Comparison of ENCODE assay signal across 11 cellular contexts in the genomic region with DNA sequence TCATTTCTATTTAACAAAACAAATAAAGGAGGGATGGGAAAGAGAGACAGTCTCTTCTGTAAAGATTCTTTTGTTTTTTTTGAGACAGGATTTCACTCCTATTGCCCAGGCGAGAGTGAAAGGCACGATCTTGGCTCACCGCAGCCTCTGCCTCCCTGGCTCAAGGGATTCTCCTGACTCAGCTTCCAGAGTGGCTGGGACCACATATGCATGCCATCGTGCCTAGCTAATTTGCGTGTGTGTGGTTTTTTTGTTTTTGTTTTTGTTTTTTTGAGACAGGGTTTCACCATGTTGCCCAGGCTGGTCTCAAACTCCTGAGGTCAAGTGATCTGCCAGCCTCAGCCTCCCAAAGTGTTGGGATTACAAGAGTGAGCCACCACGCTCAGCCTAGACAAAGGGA. TPM values are rescaled to one million over a fixed set of nuclear protein-coding genes. Genes with fewer than 3 reads are reported as not detected.
DNase-seq lines count a peak whose midpoint lies in the region; ATAC-seq, FAIRE-seq and TF ChIP-seq lines count a peak whose summit lies in the region.
"Had no signal": no experiment of that assay in that cellular context is flagged by ENCODE, and none has a peak within 500 bp of the region (broad histone marks: within the 10 kb centered on the region; RNA-seq: fewer than 3 reads in every experiment).

No MANE protein-coding gene starts in this region.

- intact Hi-C loops in CD14-positive monocyte (cut with micrococcal nuclease) = no loop called here
- intact Hi-C loops in activated naive CD4-positive, alpha-beta T cell treated with anti-CD3 and anti-CD28 coated beads for 36 hours (cut with micrococcal nuclease) = no loop called here

- no peak for TF ChIP-seq POLR2A in gastroesophageal sphincter (IDR thresholded peaks at IDR 0.05)

- 45 to 49% methylated on average over 5 to 6 of the region's 6 CpGs for WGBS in gastroesophageal sphincter (ENCODE audit: low coverage in 1 of 2), 2 donors

- no peaks in the 10 kb centered on the region for H3K27me3 ChIP-seq in gastroesophageal sphincter

- H3K36me3 Mint-ChIP-seq in CD14-positive monocyte = no peaks in the 10 kb centered on the region
- H3K36me3 Mint-ChIP-seq in activated naive CD4-positive, alpha-beta T cell treated with anti-CD3 and anti-CD28 coated beads for 36 hours (ENCODE audit: low read depth) = no peaks in the 10 kb centered on the region

- peaks cover 43% of the 10 kb centered on the region for H3K4me1 Mint-ChIP-seq in CD14-positive monocyte
- peaks cover 50% of the 10 kb centered on the region for H3K4me1 Mint-ChIP-seq in activated naive CD4-positive, alpha-beta T cell treated with anti-CD3 and anti-CD28 coated beads for 36 hours (ENCODE audit: low read depth)

- TF ChIP-seq CTCF in CD14-positive monocyte (IDR thresholded peaks at IDR 0.05) (no peak), cardiac fibroblast (IDR thresholded peaks at IDR 0.05; ENCODE audit: low read depth, low read length) (no peak), gastroesophageal sphincter (IDR thresholded peaks at IDR 0.05) (no peak)

- FAIRE-seq in GM19239 (lab: Jason Lieb, UNC) = no peak
- FAIRE-seq: endothelial cell of umbilical vein had no signal

- no peak overlapping the region for H3K4me3 Mint-ChIP-seq in CD14-positive monocyte
- H3K4me3 Mint-ChIP-seq in activated naive CD4-positive, alpha-beta T cell treated with anti-CD3 and anti-CD28 coated beads for 36 hours = no peak overlapping the region
- H3K4me3 Mint-ChIP-seq: activated CD8-positive, alpha-beta memory T cell treated with anti-CD3 and anti-CD28 coated beads, Interleukin-2, amount 10 ng/mL, durations not matched to agents 7 days and 5 days had no signal

- ATAC-seq in HG03135 (IDR thresholded peaks at IDR 0.05; ENCODE audit: unreplicated experiment) (peak; percentile 4), gastroesophageal sphincter (no peak)

- H3K36me3 ChIP-seq in gastroesophageal sphincter = no peaks in the 10 kb centered on the region

- no peaks in the 10 kb centered on the region for H3K27me3 Mint-ChIP-seq in CD14-positive monocyte (ENCODE audit: low read depth in 3 of 3)
- no peaks in the 10 kb centered on the region for H3K27me3 Mint-ChIP-seq in activated naive CD4-positive, alpha-beta T cell treated with anti-CD3 and anti-CD28 coated beads for 36 hours (ENCODE audit: low read depth)
- H3K27me3 Mint-ChIP-seq: activated CD8-positive, alpha-beta memory T cell treated with anti-CD3 and anti-CD28 coated beads, Interleukin-2, amount 10 ng/mL, durations not matched to agents 7 days and 5 days; naive thymus-derived CD4-positive, alpha-beta T cell had no signal

- H3K27ac ChIP-seq in gastroesophageal sphincter = no peak overlapping the region

- TF ChIP-seq EP300 in gastroesophageal sphincter (IDR thresholded peaks at IDR 0.05) = no peak

- H3K9me3 ChIP-seq in gastroesophageal sphincter = no peaks in the 10 kb centered on the region

- H3K27ac Mint-ChIP-seq in CD14-positive monocyte = peak overlapping the region in 4 of 7 donors; percentile 63 to 82 (median 64)
- H3K27ac Mint-ChIP-seq in activated naive CD4-positive, alpha-beta T cell treated with anti-CD3 and anti-CD28 coated beads for 36 hours = no peak overlapping the region
- H3K27ac Mint-ChIP-seq: activated CD8-positive, alpha-beta memory T cell treated with anti-CD3 and anti-CD28 coated beads, Interleukin-2, amount 10 ng/mL, durations not matched to agents 7 days and 5 days had no signal

- H3K4me3 ChIP-seq in cardiac fibroblast (replicated peaks in 1 of 2; ENCODE audit: low read depth in 2 of 2, low read length in 2 of 2) (peak overlapping the region in 1 of 2 donors; percentile 11), gastroesophageal sphincter (no peak overlapping the region)

- peaks cover 0 to 1% (median 0%) of the 10 kb centered on the region in 7 donors for H3K9me3 Mint-ChIP-seq in CD14-positive monocyte
- no peaks in the 10 kb centered on the region for H3K9me3 Mint-ChIP-seq in activated naive CD4-positive, alpha-beta T cell treated with anti-CD3 and anti-CD28 coated beads for 36 hours

- CTCF ChIA-PET in activated naive CD4-positive, alpha-beta T cell treated with anti-CD3 and anti-CD28 coated beads for 36 hours (lab: Charles Lee) = interaction anchor here (2.2 kb wide), 1 partner anchor 24 kb away, joined by 8 read pairs; the partner anchor contains the start of gene STAG1

- DNase-seq in CD14-positive monocyte (ENCODE audit: low spot score) = no peak
- peak; percentile 71 to 91 for DNase-seq in cardiac fibroblast (ENCODE audit: low read depth in 2 of 2)
- peak; percentile 58 for DNase-seq in medulla oblongata (ENCODE audit: extremely low spot score)
- DNase-seq in GM19239 (ENCODE audit: insufficient read length, low spot score) = no peak
- no peak for DNase-seq in activated naive CD4-positive, alpha-beta T cell treated with anti-CD3 and anti-CD28 coated beads for 36 hours
- DNase-seq in Kasumi-1 (lab: John Stamatoyannopoulos, UW) = no peak
- DNase-seq: activated CD8-positive, alpha-beta memory T cell treated with anti-CD3 and anti-CD28 coated beads, Interleukin-2, amount 10 ng/mL, durations not matched to agents 7 days and 5 days; naive thymus-derived CD4-positive, alpha-beta T cell had no signal

- H3K4me1 ChIP-seq in gastroesophageal sphincter = peaks cover 8 to 70% (median 18%) of the 10 kb centered on the region in 3 donors

RNA-seq across cellular contexts. Expression of gene STAG1, which starts 23.3 kb away (rescaled TPM):
- 1 to 10 TPM; 7.2 to 10.0 TPM for polyA plus RNA-seq in CD14-positive monocyte
- total RNA-seq in activated naive CD4-positive, alpha-beta T cell treated with anti-CD3 and anti-CD28 coated beads for 36 hours = 10 to 100 TPM; 28.0 to 29.7 TPM
- 10 to 100 TPM; 39.3 to 53.3 (median 51.3) TPM for total RNA-seq in gastroesophageal sphincter

Comparison
In these comparisons a context has a peak if more than half of its experiments do, and no peak if none do; other contexts are left out.
1. DNase-seq: peak in cardiac fibroblast (2 of 2) and medulla oblongata (single experiment); none in CD14-positive monocyte (single experiment), GM19239 (single experiment), activated naive CD4-positive, alpha-beta T cell treated with anti-CD3 and anti-CD28 coated beads for 36 hours (single experiment) and Kasumi-1 (0 of 2).